In the genomic region with DNA sequence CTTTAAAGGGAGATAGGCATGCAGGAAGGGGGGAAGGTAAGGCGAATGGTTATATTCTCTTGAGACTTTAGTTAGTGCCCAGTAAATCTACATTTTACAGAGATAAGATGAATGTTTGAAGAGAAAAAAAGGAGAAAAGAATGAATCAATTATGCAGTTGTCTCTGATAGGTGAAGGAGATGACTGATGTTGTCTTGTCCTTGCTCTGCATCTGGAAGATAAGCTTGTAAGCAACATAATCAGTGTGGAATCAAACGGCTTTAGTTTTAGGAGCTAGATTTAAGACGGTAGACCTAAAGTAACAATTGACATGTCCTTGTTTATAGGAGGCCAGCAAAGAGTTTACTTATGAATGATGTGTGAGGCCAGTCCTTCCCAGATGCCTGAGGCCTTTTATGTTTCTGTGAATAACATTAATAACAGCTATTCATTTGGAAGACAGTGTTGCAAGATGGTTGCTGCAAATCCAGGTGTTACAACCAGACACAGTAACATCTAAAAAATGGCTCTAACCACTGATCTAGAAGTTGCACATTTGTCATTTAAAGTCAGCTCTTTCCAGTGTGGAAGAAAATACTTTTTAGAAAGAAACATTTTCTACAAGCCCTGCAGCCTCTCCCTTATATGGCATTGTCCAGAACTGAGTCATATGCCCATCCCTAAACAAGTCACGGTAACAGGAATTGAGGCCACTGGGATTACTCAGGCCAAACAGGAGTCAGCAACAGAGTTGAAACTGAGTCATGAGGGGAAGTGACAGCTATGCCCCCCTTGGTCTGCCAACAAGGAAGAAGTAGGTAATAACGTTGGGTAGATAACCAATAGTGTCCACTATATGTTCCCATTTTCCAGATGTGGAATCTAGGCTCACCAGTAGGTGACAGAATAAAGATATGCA, we compare ENCODE assay signal across 11 cellular contexts.
DNase-seq lines count a peak whose midpoint lies in the region; ATAC-seq, FAIRE-seq and TF ChIP-seq lines count a peak whose summit lies in the region.
"Had no signal": no experiment of that assay in that cellular context is flagged by ENCODE, and none has a peak within 500 bp of the region (broad histone marks: within the 10 kb centered on the region; RNA-seq: fewer than 3 reads in every experiment).

No MANE protein-coding gene starts in this region.

- H3K4me3 ChIP-seq in RWPE2 (ENCODE audit: severe bottlenecking): no peak overlapping the region
- no peak overlapping the region for H3K4me3 ChIP-seq in rectal smooth muscle tissue (ENCODE audit: low read length)
- no peak overlapping the region for H3K4me3 ChIP-seq in SJCRH30
- H3K4me3 ChIP-seq: body of pancreas had no signal

- H3K9me3 ChIP-seq in RWPE2 (ENCODE audit: severe bottlenecking) (no peaks in the 10 kb centered on the region), SJCRH30 (replicated peaks) (no peaks in the 10 kb centered on the region)
- H3K9me3 ChIP-seq: body of pancreas had no signal

- DNase-seq in H54 (ENCODE audit: insufficient read length, low spot score) (peak; percentile 25), RWPE2 (ENCODE audit: low spot score) (peak; percentile 83), SJCRH30 (no peak), cortex of kidney (lab: John Stamatoyannopoulos, UW) (no peak), GM19240 (ENCODE audit: insufficient read length, low spot score) (no peak)
- DNase-seq in effector memory CD8-positive, alpha-beta T cell: no peak
- DNase-seq: body of pancreas; NCI-H2029 treated with DMSO at 0.1 percent for 48 hours; stimulated activated naive CD4-positive, alpha-beta T cell had no signal

- no peaks in the 10 kb centered on the region for H3K27me3 Mint-ChIP-seq in effector memory CD8-positive, alpha-beta T cell

- H3K9ac ChIP-seq in rectal smooth muscle tissue (ENCODE audit: low read length): no peak overlapping the region

- H3K27ac Mint-ChIP-seq in effector memory CD8-positive, alpha-beta T cell: no peak overlapping the region

- no peaks in the 10 kb centered on the region for H3K9me3 Mint-ChIP-seq in effector memory CD8-positive, alpha-beta T cell

- H3K27ac ChIP-seq in RWPE2 (ENCODE audit: poor library complexity, severe bottlenecking): peak overlapping the region; percentile 83
- peak overlapping the region; percentile 14 for H3K27ac ChIP-seq in rectal smooth muscle tissue (ENCODE audit: low read depth, low read length)
- H3K27ac ChIP-seq in SJCRH30: no peak overlapping the region
- H3K27ac ChIP-seq: body of pancreas had no signal

- H3K27me3 ChIP-seq in RWPE2 (ENCODE audit: insufficient read depth, poor library complexity, severe bottlenecking): no peaks in the 10 kb centered on the region
- H3K27me3 ChIP-seq in rectal smooth muscle tissue (ENCODE audit: control insufficient read depth, insufficient read depth, low read length): no peaks in the 10 kb centered on the region
- H3K27me3 ChIP-seq in SJCRH30: no peaks in the 10 kb centered on the region
- H3K27me3 ChIP-seq: body of pancreas had no signal

- no peak for TF ChIP-seq CTCF in RWPE2 (IDR thresholded peaks at IDR 0.05; ENCODE audit: poor library complexity, severe bottlenecking)

- peak; percentile 11 for FAIRE-seq in H54 (lab: Jason Lieb, UNC)

- H3K4me3 Mint-ChIP-seq in effector memory CD8-positive, alpha-beta T cell: no peak overlapping the region

- TF ChIP-seq POLR2A in H54 (IDR thresholded peaks at IDR 0.05; ENCODE audit: low read depth, low read length): no peak

- H3K36me3 Mint-ChIP-seq in effector memory CD8-positive, alpha-beta T cell (ENCODE audit: insufficient read depth): no peaks in the 10 kb centered on the region

- H3K36me3 ChIP-seq in RWPE2 (ENCODE audit: low read depth) (no peaks in the 10 kb centered on the region), rectal smooth muscle tissue (ENCODE audit: control insufficient read depth, insufficient read depth, low read length) (no peaks in the 10 kb centered on the region), SJCRH30 (peaks cover 5% of the 10 kb centered on the region; the same call in 1 of the 2 replicates)

- peak; percentile 98 for ATAC-seq in RWPE2 (ENCODE audit: low read depth)
- peak; percentile 95 for ATAC-seq in esophagus mucosa
- no peak for ATAC-seq in effector memory CD8-positive, alpha-beta T cell (replicated peaks)
- ATAC-seq: body of pancreas had no signal

- peaks cover 28% of the 10 kb centered on the region for H3K4me1 ChIP-seq in RWPE2 (ENCODE audit: insufficient read depth, poor library complexity, severe bottlenecking)
- no peaks in the 10 kb centered on the region for H3K4me1 ChIP-seq in rectal smooth muscle tissue (ENCODE audit: control insufficient read depth, insufficient read depth, low read length)
- H3K4me1 ChIP-seq in SJCRH30: no peaks in the 10 kb centered on the region
- H3K4me1 ChIP-seq: body of pancreas had no signal

- H3K4me1 Mint-ChIP-seq in effector memory CD8-positive, alpha-beta T cell (ENCODE audit: low read depth in 2 of 2): no peaks in the 10 kb centered on the region

Comparison
In these comparisons a context has a peak if more than half of its experiments do, and no peak if none do; other contexts are left out.
1. DNase-seq: peak in H54 (single experiment) and RWPE2 (single experiment); none in SJCRH30 (0 of 2), cortex of kidney (single experiment), effector memory CD8-positive, alpha-beta T cell (0 of 3) and GM19240 (single experiment).